ENCODE assay signal across 1 cellular context in the genomic region with DNA sequence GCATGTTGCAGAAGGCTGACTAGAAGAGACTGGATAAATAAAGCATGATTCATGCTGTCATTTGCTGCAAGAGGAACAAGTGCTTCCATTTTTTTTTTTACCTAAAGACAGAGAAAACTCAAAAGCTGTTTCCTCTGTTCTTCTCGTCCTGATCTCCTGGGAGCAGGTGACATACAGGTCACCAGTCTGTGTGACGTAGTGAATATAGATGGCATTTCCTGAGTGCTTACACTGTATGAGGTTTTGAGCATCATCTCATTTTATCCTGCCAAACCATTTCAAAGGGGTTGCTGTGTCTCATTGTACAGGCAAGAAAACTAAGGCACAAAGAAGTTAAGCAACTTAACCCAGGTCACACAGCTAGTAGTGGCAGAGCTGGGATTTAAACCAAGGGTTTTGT.
TF ChIP-seq lines count a peak whose summit lies in the region.

No MANE protein-coding gene starts in this region.

TF ChIP-seq in GM12878, 131 proteins besides CTCF, POLR2A, EP300 and RAD21 (continued from another document):
- TF ChIP-seq CBX5 (IDR thresholded peaks at IDR 0.05; ENCODE audit: low read depth) (no peak), EZH2 (IDR thresholded peaks at IDR 0.05; ENCODE audit: borderline replicate concordance, control insufficient read depth, low read depth, low read length) (no peak), CREM (IDR thresholded peaks at IDR 0.05; ENCODE audit: low read depth) (no peak)
- TF ChIP-seq, protein P1, sequence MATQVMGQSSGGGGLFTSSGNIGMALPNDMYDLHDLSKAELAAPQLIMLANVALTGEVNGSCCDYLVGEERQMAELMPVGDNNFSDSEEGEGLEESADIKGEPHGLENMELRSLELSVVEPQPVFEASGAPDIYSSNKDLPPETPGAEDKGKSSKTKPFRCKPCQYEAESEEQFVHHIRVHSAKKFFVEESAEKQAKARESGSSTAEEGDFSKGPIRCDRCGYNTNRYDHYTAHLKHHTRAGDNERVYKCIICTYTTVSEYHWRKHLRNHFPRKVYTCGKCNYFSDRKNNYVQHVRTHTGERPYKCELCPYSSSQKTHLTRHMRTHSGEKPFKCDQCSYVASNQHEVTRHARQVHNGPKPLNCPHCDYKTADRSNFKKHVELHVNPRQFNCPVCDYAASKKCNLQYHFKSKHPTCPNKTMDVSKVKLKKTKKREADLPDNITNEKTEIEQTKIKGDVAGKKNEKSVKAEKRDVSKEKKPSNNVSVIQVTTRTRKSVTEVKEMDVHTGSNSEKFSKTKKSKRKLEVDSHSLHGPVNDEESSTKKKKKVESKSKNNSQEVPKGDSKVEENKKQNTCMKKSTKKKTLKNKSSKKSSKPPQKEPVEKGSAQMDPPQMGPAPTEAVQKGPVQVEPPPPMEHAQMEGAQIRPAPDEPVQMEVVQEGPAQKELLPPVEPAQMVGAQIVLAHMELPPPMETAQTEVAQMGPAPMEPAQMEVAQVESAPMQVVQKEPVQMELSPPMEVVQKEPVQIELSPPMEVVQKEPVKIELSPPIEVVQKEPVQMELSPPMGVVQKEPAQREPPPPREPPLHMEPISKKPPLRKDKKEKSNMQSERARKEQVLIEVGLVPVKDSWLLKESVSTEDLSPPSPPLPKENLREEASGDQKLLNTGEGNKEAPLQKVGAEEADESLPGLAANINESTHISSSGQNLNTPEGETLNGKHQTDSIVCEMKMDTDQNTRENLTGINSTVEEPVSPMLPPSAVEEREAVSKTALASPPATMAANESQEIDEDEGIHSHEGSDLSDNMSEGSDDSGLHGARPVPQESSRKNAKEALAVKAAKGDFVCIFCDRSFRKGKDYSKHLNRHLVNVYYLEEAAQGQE (IDR thresholded peaks at IDR 0.05; ENCODE audit: low read depth, low read length), result no peak
- TF ChIP-seq, protein P2, sequence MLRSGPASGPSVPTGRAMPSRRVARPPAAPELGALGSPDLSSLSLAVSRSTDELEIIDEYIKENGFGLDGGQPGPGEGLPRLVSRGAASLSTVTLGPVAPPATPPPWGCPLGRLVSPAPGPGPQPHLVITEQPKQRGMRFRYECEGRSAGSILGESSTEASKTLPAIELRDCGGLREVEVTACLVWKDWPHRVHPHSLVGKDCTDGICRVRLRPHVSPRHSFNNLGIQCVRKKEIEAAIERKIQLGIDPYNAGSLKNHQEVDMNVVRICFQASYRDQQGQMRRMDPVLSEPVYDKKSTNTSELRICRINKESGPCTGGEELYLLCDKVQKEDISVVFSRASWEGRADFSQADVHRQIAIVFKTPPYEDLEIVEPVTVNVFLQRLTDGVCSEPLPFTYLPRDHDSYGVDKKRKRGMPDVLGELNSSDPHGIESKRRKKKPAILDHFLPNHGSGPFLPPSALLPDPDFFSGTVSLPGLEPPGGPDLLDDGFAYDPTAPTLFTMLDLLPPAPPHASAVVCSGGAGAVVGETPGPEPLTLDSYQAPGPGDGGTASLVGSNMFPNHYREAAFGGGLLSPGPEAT (IDR thresholded peaks at IDR 0.05; ENCODE audit: low read depth), result no peak
